8 cellular contexts compared by ENCODE assay signal in the genomic region with DNA sequence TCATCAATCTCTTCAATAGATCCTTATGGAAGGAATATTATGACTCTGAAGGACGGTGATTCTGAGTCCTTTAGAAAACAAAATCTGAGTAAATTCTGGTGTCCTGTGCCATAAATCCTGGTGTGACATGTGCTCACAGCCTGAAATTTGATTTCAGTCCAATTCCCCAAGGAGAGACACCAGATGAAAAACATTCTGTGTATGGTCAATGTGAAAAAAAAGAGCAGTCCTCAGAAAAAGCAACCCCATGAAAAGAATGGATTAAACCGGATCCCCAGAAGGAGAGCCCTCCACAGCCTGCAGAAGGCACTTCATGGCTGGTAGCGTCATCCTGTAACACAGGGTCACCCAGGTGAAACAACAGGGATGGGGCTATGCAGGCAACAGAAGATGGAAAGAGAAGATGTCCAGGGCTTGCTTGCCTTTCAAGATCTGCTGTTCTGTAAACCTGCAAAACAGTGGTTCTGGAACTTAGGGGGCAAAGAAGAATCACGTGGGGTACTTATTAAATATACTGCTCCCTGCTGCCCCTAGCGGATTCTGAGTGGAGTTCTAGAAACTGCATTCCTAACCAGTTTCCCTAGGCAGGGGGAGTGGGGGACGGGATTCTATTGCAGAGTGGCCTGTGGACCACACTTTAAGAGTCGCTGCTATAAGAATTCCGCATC.
DNase-seq lines count a peak whose midpoint lies in the region; ATAC-seq and TF ChIP-seq lines count a peak whose summit lies in the region.

No MANE protein-coding gene starts in this region.

- no peaks in the 10 kb centered on the region for H3K4me1 Mint-ChIP-seq in Calu3 (ENCODE audit: low read depth, unreplicated experiment)

- H4K91ac ChIP-seq in IMR-90 (ENCODE audit: insufficient read depth, low read depth, low read length) = no peak overlapping the region

- H2BK120ac ChIP-seq in IMR-90 (ENCODE audit: low read depth, low read length) = no peak overlapping the region

- no peak overlapping the region for H2BK15ac ChIP-seq in IMR-90 (ENCODE audit: low read depth, low read length)

- H3K14ac ChIP-seq in IMR-90 (replicated peaks; ENCODE audit: low read depth, low read length) = no peak overlapping the region

- H3K9me1 ChIP-seq in IMR-90 (ENCODE audit: insufficient read depth, low read length) = no peaks in the 10 kb centered on the region

- H3K4me3 ChIP-seq in IMR-90 (ENCODE audit: insufficient read depth, low read depth, low read length) (no peak overlapping the region), epithelial cell of proximal tubule (ENCODE audit: low read depth, low read length) (peak overlapping the region; percentile 5)

- no peak overlapping the region for H3K4me3 Mint-ChIP-seq in Calu3 (ENCODE audit: low read depth, unreplicated experiment)

- no peak overlapping the region for H3K27ac Mint-ChIP-seq in Calu3 (ENCODE audit: unreplicated experiment)

- WGBS in IMR-90 (ENCODE audit: extremely low coverage in 2 of 2, insufficient read length in 1 of 2), 2 experiments = no CpG with 5 or more reads among the region's 8 CpGs

- CTCF ChIA-PET in Calu3 (lab: Charles Lee) = no interaction called here
- CTCF ChIA-PET in IMR-90 (lab: Yijun Ruan, JAX) = no interaction called here

- no peaks in the 10 kb centered on the region for H3K36me3 Mint-ChIP-seq in Calu3 (ENCODE audit: insufficient read depth, unreplicated experiment)

- H3K79me1 ChIP-seq in IMR-90 (ENCODE audit: low read depth in 1 of 2, low read length in 2 of 2) = no peaks in the 10 kb centered on the region

- H3K18ac ChIP-seq in IMR-90 (ENCODE audit: low read depth, low read length) = no peak overlapping the region

- ATAC-seq in GM19438 (IDR thresholded peaks at IDR 0.05; ENCODE audit: low read depth, unreplicated experiment) (peak; percentile 78), IMR-90 (ENCODE audit: low read depth) (peak; percentile 62)

- H3K56ac ChIP-seq in IMR-90 (ENCODE audit: extremely low read depth, insufficient read depth, low read length) = no peak overlapping the region

- H4K8ac ChIP-seq in IMR-90 (ENCODE audit: low read depth in 2 of 2, low read length in 2 of 2) = no peak overlapping the region

- H3K9me3 Mint-ChIP-seq in Calu3 (ENCODE audit: low read depth, unreplicated experiment) = no peaks in the 10 kb centered on the region

- POLR2A ChIA-PET in IMR-90 (lab: Charles Lee; ENCODE audit: unreplicated experiment) = no interaction called here

- BruUV-seq in Calu3 (replicated peaks; lab: Mats Ljungman, UMichigan) = no TSS peak
- no TSS peak for BruUV-seq in IMR-90 (replicated peaks; lab: Mats Ljungman, UMichigan)

- no peaks in the 10 kb centered on the region for H4K20me1 ChIP-seq in IMR-90 (ENCODE audit: insufficient read depth, low read length)

- no peak overlapping the region for H3K23ac ChIP-seq in IMR-90 (ENCODE audit: low read depth, low read length)

- no peaks in the 10 kb centered on the region for H3K9me3 ChIP-seq in IMR-90 (ENCODE audit: control insufficient read depth, insufficient read depth, low read length)

- DNase-seq in Calu3 (peak; percentile 33), IMR-90 (peak; percentile 1), T follicular helper cell (ENCODE audit: low read depth) (peak; percentile 0), epithelial cell of proximal tubule (ENCODE audit: low read depth) (no peak), mucosa of gallbladder (ENCODE audit: low spot score) (peak; percentile 12), NCI-H1105 (lab: John Stamatoyannopoulos, UW) (no peak), NCI-H2196 treated with DMSO at 0.1 percent for 48 hours (lab: John Stamatoyannopoulos, UW; ENCODE audit: unreplicated experiment) (no peak)

- no peaks in the 10 kb centered on the region for H3K27me3 ChIP-seq in IMR-90 (ENCODE audit: control insufficient read depth, insufficient read depth, low read length)

- H3K36me3 ChIP-seq in IMR-90 (ENCODE audit: control insufficient read depth, insufficient read depth, low read length) = no peaks in the 10 kb centered on the region

- in situ Hi-C loops in IMR-90 (cut with MboI; ENCODE audit: low sequenced_read_pairs) = no loop called here

- no peak overlapping the region for H2BK5ac ChIP-seq in IMR-90 (ENCODE audit: low read depth, low read length, poor library complexity, severe bottlenecking)

- intact Hi-C loops in Calu3 (cut with micrococcal nuclease; ENCODE audit: unreplicated experiment) = no loop called here
- intact Hi-C loops in IMR-90 (cut with micrococcal nuclease) = no loop called here

- H3K4ac ChIP-seq in IMR-90 (ENCODE audit: low read depth, low read length) = no peak overlapping the region

- no peak overlapping the region for H2AK5ac ChIP-seq in IMR-90 (ENCODE audit: low read depth, low read length)

- no peak overlapping the region for H2BK20ac ChIP-seq in IMR-90 (ENCODE audit: low read depth, low read length)

- dilution Hi-C loops in IMR-90 (cut with HindIII; ENCODE audit: low sequenced_read_pairs, unreplicated experiment) = no loop called here

- no peaks in the 10 kb centered on the region for H3K4me1 ChIP-seq in IMR-90 (ENCODE audit: control insufficient read depth, insufficient read depth, low read length)

- H3K27ac ChIP-seq in IMR-90 (ENCODE audit: insufficient read depth, low read length) = no peak overlapping the region

- no peak overlapping the region for H3K9ac ChIP-seq in IMR-90 (ENCODE audit: low read depth, low read length)

- no peak for TF ChIP-seq RAD21 in IMR-90 (IDR thresholded peaks at IDR 0.05; ENCODE audit: low read length)

- no peak overlapping the region for H2AK9ac ChIP-seq in IMR-90 (replicated peaks; ENCODE audit: low read depth, low read length, poor library complexity)

- no peak overlapping the region for H4K5ac ChIP-seq in IMR-90 (ENCODE audit: low read depth, low read length)

- H3K4me2 ChIP-seq in IMR-90 (ENCODE audit: low read depth, low read length) = no peak overlapping the region

- H2AFZ ChIP-seq in IMR-90 (replicated peaks; ENCODE audit: low read length, poor library complexity) = no peak overlapping the region

- peaks cover under 1% of the 10 kb centered on the region for H3K27me3 Mint-ChIP-seq in Calu3 (ENCODE audit: unreplicated experiment)

- TF ChIP-seq POLR2A in IMR-90 (IDR thresholded peaks at IDR 0.05; ENCODE audit: low read depth, low read length) = no peak

- TF ChIP-seq CTCF in Calu3 (IDR thresholded peaks at IDR 0.05; ENCODE audit: unreplicated experiment) = peak; percentile 52
- peak; percentile 38; the same call in 1 of the 2 replicates for TF ChIP-seq CTCF in IMR-90 (conservative IDR thresholded peaks at IDR 0.05; ENCODE audit: low read depth, low read length)
- TF ChIP-seq CTCF in epithelial cell of proximal tubule (conservative IDR thresholded peaks at IDR 0.05; ENCODE audit: low read depth, low read length) = peak; percentile 72

TF ChIP-seq in IMR-90, 13 proteins besides CTCF, POLR2A, EP300 and RAD21:
- TF ChIP-seq, protein P1, sequence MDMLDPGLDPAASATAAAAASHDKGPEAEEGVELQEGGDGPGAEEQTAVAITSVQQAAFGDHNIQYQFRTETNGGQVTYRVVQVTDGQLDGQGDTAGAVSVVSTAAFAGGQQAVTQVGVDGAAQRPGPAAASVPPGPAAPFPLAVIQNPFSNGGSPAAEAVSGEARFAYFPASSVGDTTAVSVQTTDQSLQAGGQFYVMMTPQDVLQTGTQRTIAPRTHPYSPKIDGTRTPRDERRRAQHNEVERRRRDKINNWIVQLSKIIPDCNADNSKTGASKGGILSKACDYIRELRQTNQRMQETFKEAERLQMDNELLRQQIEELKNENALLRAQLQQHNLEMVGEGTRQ (IDR thresholded peaks at IDR 0.05; ENCODE audit: low read depth, low read length) = peak; percentile 26; the same call in 1 of the 2 replicates
- TF ChIP-seq NFE2L2 (IDR thresholded peaks at IDR 0.05; ENCODE audit: low read depth, low read length) = no peak
- no peak for TF ChIP-seq MAZ (IDR thresholded peaks at IDR 0.05; ENCODE audit: borderline replicate concordance, low read depth, low read length)
TF ChIP-seq in IMR-90: peak in this region for 1.

Comparison
In these comparisons a context has a peak if more than half of its experiments do, and no peak if none do; other contexts are left out.
1. DNase-seq: peak in Calu3 (single experiment), IMR-90 (single experiment), T follicular helper cell (single experiment) and mucosa of gallbladder (single experiment); none in epithelial cell of proximal tubule (single experiment), NCI-H1105 (single experiment) and NCI-H2196 treated with DMSO at 0.1 percent for 48 hours (single experiment).
2. Peak in every context shown above with its lines, with median percentiles within 50 percentile points of each other: CTCF ChIP-seq.